8 cellular contexts compared by ENCODE assay signal in genomic region chr1:11550664-11551283, GRCh38.
A peak's percentile ranks its signal among the peaks of the same experiment; 100 is the strongest.
DNase-seq lines count a peak whose midpoint lies in the region; ATAC-seq and TF ChIP-seq lines count a peak whose summit lies in the region.

No MANE protein-coding gene starts in this region.

- CTCF ChIA-PET in activated CD8-positive, alpha-beta T cell treated with anti-CD3 and anti-CD28 coated beads, Interleukin-2, amount 10 ng/mL, durations not matched to agents 7 days and 5 days (lab: Charles Lee) = interaction anchor here (1.1 kb wide), 1 partner anchor 21 kb away, joined by 3 read pairs; no protein-coding TSS in a partner anchor

- H3K27ac Mint-ChIP-seq in activated CD8-positive, alpha-beta T cell treated with anti-CD3 and anti-CD28 coated beads, Interleukin-2, amount 10 ng/mL, durations not matched to agents 7 days and 5 days = no peak overlapping the region

- POLR2A ChIA-PET in activated CD8-positive, alpha-beta T cell treated with anti-CD3 and anti-CD28 coated beads, Interleukin-2, amount 10 ng/mL, durations not matched to agents 7 days and 5 days (lab: Charles Lee) = interaction anchor here (0.6 kb wide), 1 partner anchor 32 kb away, joined by 3 read pairs; no protein-coding TSS in a partner anchor

- H3K4me1 Mint-ChIP-seq in activated CD8-positive, alpha-beta T cell treated with anti-CD3 and anti-CD28 coated beads, Interleukin-2, amount 10 ng/mL, durations not matched to agents 7 days and 5 days (ENCODE audit: low read depth) = no peaks in the 10 kb centered on the region

- no peak for TF ChIP-seq CTCF in AG10803 (conservative IDR thresholded peaks at IDR 0.05; ENCODE audit: low read length)

- intact Hi-C loops in left ventricle myocardium superior (cut with micrococcal nuclease) = no loop called here

- peaks cover 13% of the 10 kb centered on the region for H3K27me3 Mint-ChIP-seq in activated CD8-positive, alpha-beta T cell treated with anti-CD3 and anti-CD28 coated beads, Interleukin-2, amount 10 ng/mL, durations not matched to agents 7 days and 5 days (ENCODE audit: low read depth)

- DNase-seq in AG10803 (ENCODE audit: low read depth) (peak; percentile 53), HuH-7 (ENCODE audit: low spot score) (peak; percentile 80), left ventricle myocardium superior (peak; percentile 59), smooth muscle cell of the brain vasculature (ENCODE audit: low read depth, low spot score) (peak; percentile 37), germinal center (ENCODE audit: low spot score) (no peak), SKM-1 (lab: John Stamatoyannopoulos, UW; ENCODE audit: unreplicated experiment) (no peak), DMS114 treated with DMSO at 0.1 percent for 48 hours (lab: John Stamatoyannopoulos, UW; ENCODE audit: unreplicated experiment) (no peak)
- peak; percentile 78 for DNase-seq in activated CD8-positive, alpha-beta T cell treated with anti-CD3 and anti-CD28 coated beads, Interleukin-2, amount 10 ng/mL, durations not matched to agents 7 days and 5 days

- H3K9me3 Mint-ChIP-seq in activated CD8-positive, alpha-beta T cell treated with anti-CD3 and anti-CD28 coated beads, Interleukin-2, amount 10 ng/mL, durations not matched to agents 7 days and 5 days (ENCODE audit: insufficient read depth) = no peaks in the 10 kb centered on the region

- ATAC-seq in activated CD8-positive, alpha-beta T cell treated with anti-CD3 and anti-CD28 coated beads, Interleukin-2, amount 10 ng/mL, durations not matched to agents 7 days and 5 days = peak; percentile 69
- ATAC-seq in left ventricle myocardium superior = peak; percentile 62

- no peak overlapping the region for H3K4me3 ChIP-seq in AG10803 (ENCODE audit: low read length)

- no peaks in the 10 kb centered on the region for H3K36me3 Mint-ChIP-seq in activated CD8-positive, alpha-beta T cell treated with anti-CD3 and anti-CD28 coated beads, Interleukin-2, amount 10 ng/mL, durations not matched to agents 7 days and 5 days (ENCODE audit: low read depth)

- no peak overlapping the region for H3K4me3 Mint-ChIP-seq in activated CD8-positive, alpha-beta T cell treated with anti-CD3 and anti-CD28 coated beads, Interleukin-2, amount 10 ng/mL, durations not matched to agents 7 days and 5 days

Comparison
In these comparisons a context has a peak if more than half of its experiments do, and no peak if none do; other contexts are left out.
1. DNase-seq: peak in AG10803 (single experiment), HuH-7 (single experiment), activated CD8-positive, alpha-beta T cell treated with anti-CD3 and anti-CD28 coated beads, Interleukin-2, amount 10 ng/mL, durations not matched to agents 7 days and 5 days (single experiment), left ventricle myocardium superior (single experiment) and smooth muscle cell of the brain vasculature (single experiment); none in germinal center (single experiment), SKM-1 (single experiment) and DMS114 treated with DMSO at 0.1 percent for 48 hours (single experiment).